ENCODE assay signal across 8 cellular contexts in genomic region chr9:5630038-5630507, GRCh38. TPM values are rescaled to one million over a fixed set of nuclear protein-coding genes. Genes with fewer than 3 reads are reported as not detected.
DNase-seq lines count a peak whose midpoint lies in the region; ATAC-seq and TF ChIP-seq lines count a peak whose summit lies in the region.

No MANE protein-coding gene starts in this region.

- H3K4me1 ChIP-seq in heart left ventricle (peaks cover 0 to 67% (median 33%) of the 10 kb centered on the region in 12 donors), NT2/D1 (ENCODE audit: insufficient read depth, insufficient read length) (no peaks in the 10 kb centered on the region), upper lobe of left lung (peaks cover 34 to 73% (median 55%) of the 10 kb centered on the region in 4 donors)

- H3K9me3 ChIP-seq in heart left ventricle (peaks cover 0 to 7% (median under 1%) of the 10 kb centered on the region in 12 donors), NT2/D1 (ENCODE audit: insufficient read depth, low read length) (no peaks in the 10 kb centered on the region), upper lobe of left lung (peaks cover 0 to 5% (median under 1%) of the 10 kb centered on the region in 4 donors)

- TF ChIP-seq CTCF in heart left ventricle (IDR thresholded peaks at IDR 0.05) (no peak), lower leg skin (IDR thresholded peaks at IDR 0.05) (no peak), upper lobe of left lung (IDR thresholded peaks at IDR 0.05) (no peak)

- H3K36me3 Mint-ChIP-seq in central memory CD8-positive, alpha-beta T cell (ENCODE audit: insufficient read depth) = peaks cover 14% of the 10 kb centered on the region

- H3K27me3 ChIP-seq in heart left ventricle (no peaks in the 10 kb centered on the region), NT2/D1 (ENCODE audit: insufficient read depth, insufficient read length) (no peaks in the 10 kb centered on the region), upper lobe of left lung (no peaks in the 10 kb centered on the region)

- no peak for DNase-seq in heart left ventricle
- no peak for DNase-seq in left cardiac atrium
- DNase-seq in NT2/D1 (ENCODE audit: low read depth, low spot score) = no peak
- DNase-seq in central memory CD8-positive, alpha-beta T cell (ENCODE audit: low spot score in 2 of 2) = no peak
- no peak for DNase-seq in lower leg skin (ENCODE audit: low spot score in 2 of 2)
- DNase-seq in upper lobe of left lung = no peak
- DNase-seq in stimulated activated CD4-positive, alpha-beta T cell treated with anti-CD3 and anti-CD28 coated beads, Interleukin-4, amount 100 ng/mL, for 24 hours = no peak
- DNase-seq in activated CD4-positive, CD25-positive, alpha-beta regulatory T cell (lab: John Stamatoyannopoulos, UW) = no peak

- TF ChIP-seq POLR2A in heart left ventricle (IDR thresholded peaks at IDR 0.05) (no peak), lower leg skin (IDR thresholded peaks at IDR 0.05) (no peak), upper lobe of left lung (IDR thresholded peaks at IDR 0.05) (no peak)

- intact Hi-C loops in heart left ventricle (cut with DNase I) (loop anchor here in 5 of 10 donors (10.0 kb wide), 2 partner anchors 115 to 205 kb away; partner anchors contain the start of gene ERMP1 (in 2 of the 5)), left cardiac atrium (cut with DNase I) (no loop called here), lower leg skin (cut with DNase I; ENCODE audit: low total_unique reads) (no loop called here)

- H3K9me3 Mint-ChIP-seq in central memory CD8-positive, alpha-beta T cell = peaks cover 1% of the 10 kb centered on the region

- H3K4me1 Mint-ChIP-seq in central memory CD8-positive, alpha-beta T cell = peaks cover 68% of the 10 kb centered on the region

- peak overlapping the region; percentile 66 to 98 (median 94) for H3K4me3 ChIP-seq in heart left ventricle
- peak overlapping the region; percentile 82 for H3K4me3 ChIP-seq in NT2/D1 (ENCODE audit: insufficient read length, low read depth)
- H3K4me3 ChIP-seq in lower leg skin (ENCODE audit: low read depth, poor library complexity, severe bottlenecking) = peak overlapping the region; percentile 96
- H3K4me3 ChIP-seq in upper lobe of left lung = peak overlapping the region; percentile 61 to 98 (median 95)

- H3K36me3 ChIP-seq in heart left ventricle = no peaks in the 10 kb centered on the region
- H3K36me3 ChIP-seq in NT2/D1 (ENCODE audit: insufficient read depth, insufficient read length, low read length) = peaks cover 4% of the 10 kb centered on the region
- no peaks in the 10 kb centered on the region for H3K36me3 ChIP-seq in upper lobe of left lung

- H3K27me3 Mint-ChIP-seq in central memory CD8-positive, alpha-beta T cell = no peaks in the 10 kb centered on the region

- H3K27ac Mint-ChIP-seq in central memory CD8-positive, alpha-beta T cell (ENCODE audit: low read depth) = peak overlapping the region; percentile 96

- H3K9ac ChIP-seq in NT2/D1 (ENCODE audit: insufficient read length, low read depth) = peak overlapping the region; percentile 94

- H3K27ac ChIP-seq in heart left ventricle = peak overlapping the region; percentile 87 to 99 (median 96)
- H3K27ac ChIP-seq in upper lobe of left lung = peak overlapping the region; percentile 90 to 99 (median 97)

- WGBS in heart left ventricle, 4 donors = 1 to 2% (median 2%) methylated on average over 7 of the region's 7 CpGs
- 1% methylated on average over 7 of the region's 7 CpGs for WGBS in lower leg skin, 2 donors
- 1% methylated on average over 7 of the region's 7 CpGs for WGBS in upper lobe of left lung, 2 donors

- ATAC-seq in heart left ventricle (no peak), left cardiac atrium (no peak), upper lobe of left lung (ENCODE audit: low FRiP score in 2 of 2) (no peak)
- ATAC-seq in central memory CD8-positive, alpha-beta T cell (replicated peaks; ENCODE audit: extremely low read depth, poor library complexity, severe bottlenecking) = no peak

- peak overlapping the region; percentile 100 for H3K4me3 Mint-ChIP-seq in central memory CD8-positive, alpha-beta T cell

- no peak for TF ChIP-seq EP300 in upper lobe of left lung (IDR thresholded peaks at IDR 0.05)

RNA-seq across cellular contexts. Expression of gene RIC1, which starts 1.2 kb away (rescaled TPM):
- total RNA-seq in heart left ventricle (10 to 100 TPM in 4 of 9 donors, 1 to 10 TPM in 5; 7.0 to 14.4 (median 9.7) TPM), left cardiac atrium (10 to 100 TPM in 1 of 2 donors, 1 to 10 TPM in 1; 9.2 to 10.9 TPM), lower leg skin (10 to 100 TPM; 31.3 to 62.3 (median 37.6) TPM), upper lobe of left lung (10 to 100 TPM; 21.5 to 62.9 (median 31.0) TPM)
- 1 to 10 TPM; 2.4 to 7.8 TPM for polyA plus RNA-seq in heart left ventricle
